Comparison of ENCODE assay signal across 28 cellular contexts in the genomic region with DNA sequence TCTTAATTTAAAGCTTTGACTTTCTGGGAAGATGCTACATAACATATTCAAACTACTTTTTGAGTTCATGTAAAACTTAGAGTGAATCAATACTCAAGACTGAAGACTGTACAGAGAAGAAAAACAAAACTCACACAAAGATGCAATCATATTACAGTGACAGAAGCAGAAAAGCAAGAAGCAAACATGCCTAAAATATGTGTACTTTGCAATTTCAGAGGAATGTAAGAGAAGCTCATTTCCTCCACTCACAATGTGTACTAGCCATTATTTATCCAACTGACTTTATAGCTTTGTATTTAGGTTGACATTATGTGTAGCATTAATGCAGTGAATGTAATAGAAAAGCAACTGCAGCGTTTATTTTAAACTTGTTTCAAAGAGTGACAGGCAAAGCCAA.
DNase-seq lines count a peak whose midpoint lies in the region; ATAC-seq, FAIRE-seq and TF ChIP-seq lines count a peak whose summit lies in the region.
"Had no signal": no experiment of that assay in that cellular context is flagged by ENCODE, and none has a peak within 500 bp of the region (broad histone marks: within the 10 kb centered on the region; RNA-seq: fewer than 3 reads in every experiment).

No MANE protein-coding gene starts in this region.

- H3K4me3 Mint-ChIP-seq in mesothelial cell of epicardium: no peak overlapping the region
- H3K4me3 Mint-ChIP-seq in natural killer cell treated with Interleukin-12 subunit alpha and Interleukin-12 subunit beta and Interleukin-15 and Interleukin-18, amount 100 ng/mL, for 72 hours: no peak overlapping the region
- H3K4me3 Mint-ChIP-seq: endodermal cell, H9 had no signal

- peak overlapping the region; percentile 69 for H3K27ac Mint-ChIP-seq in mesothelial cell of epicardium
- no peak overlapping the region for H3K27ac Mint-ChIP-seq in natural killer cell treated with Interleukin-12 subunit alpha and Interleukin-12 subunit beta and Interleukin-15 and Interleukin-18, amount 100 ng/mL, for 72 hours
- H3K27ac Mint-ChIP-seq: activated naive CD4-positive, alpha-beta T cell treated with anti-CD3 and anti-CD28 coated beads, Interleukin-2, amount 50 U/mL, for 72 hours; endodermal cell; H9 had no signal

- CTCF ChIA-PET in HepG2 (lab: Yijun Ruan, JAX; ENCODE audit: low intra/inter-chr PET ratio, low total read pairs): no interaction called here

- H3K36me3 ChIP-seq in adrenal gland (replicated peaks in 1 of 2): peaks cover 0 to 6% of the 10 kb centered on the region in 2 donors
- peaks cover 0 to 19% of the 10 kb centered on the region in 2 experiments; a peak in 3 of 5 replicates for H3K36me3 ChIP-seq in HepG2 (replicated peaks in 1 of 2; ENCODE audit: control insufficient read depth in 1 of 2, insufficient read depth in 2 of 2, low read length in 2 of 2)

- H3K9me3 ChIP-seq in adrenal gland (replicated peaks in 1 of 3) (peaks cover 0 to 7% (median 0%) of the 10 kb centered on the region in 3 donors), HepG2 (ENCODE audit: low read length) (no peaks in the 10 kb centered on the region)
- H3K9me3 ChIP-seq: left ventricle myocardium inferior, transverse colon had no signal

- no peak for TF ChIP-seq EP300 in HepG2 (IDR thresholded peaks at IDR 0.05; ENCODE audit: low read depth in 2 of 2, low read length in 2 of 2)
- no peak for TF ChIP-seq EP300 in HepG2 (CRISPR knock-in tag; IDR thresholded peaks at IDR 0.05; ENCODE audit: borderline replicate concordance)

- BruUV-seq in HepG2 (replicated peaks; lab: Mats Ljungman, UMichigan): no TSS peak

- H2AFZ ChIP-seq in HepG2 (ENCODE audit: low read length): no peak overlapping the region

- in situ Hi-C loops in HepG2 (cut with HindIII; ENCODE audit: extremely low pct_ligation_motif_present, low pct_unique_long_range_greater_than_20kb): loop anchor here (25.0 kb wide), 1 partner anchor 408 kb away; no protein-coding TSS in a partner anchor

- no peaks in the 10 kb centered on the region for H3K9me3 Mint-ChIP-seq in mesothelial cell of epicardium
- no peaks in the 10 kb centered on the region for H3K9me3 Mint-ChIP-seq in natural killer cell treated with Interleukin-12 subunit alpha and Interleukin-12 subunit beta and Interleukin-15 and Interleukin-18, amount 100 ng/mL, for 72 hours
- H3K9me3 Mint-ChIP-seq: activated naive CD4-positive, alpha-beta T cell treated with anti-CD3 and anti-CD28 coated beads, Interleukin-2, amount 50 U/mL, for 72 hours; endodermal cell; H9 had no signal

- TF ChIP-seq RAD21 in HepG2 (CRISPR knock-in tag; IDR thresholded peaks at IDR 0.05): no peak

- H4K20me1 ChIP-seq in HepG2 (ENCODE audit: insufficient read depth, low read length): no peaks in the 10 kb centered on the region

- intact Hi-C loops in adrenal gland (cut with DNase I): no loop called here
- intact Hi-C loops in HepG2 (cut with micrococcal nuclease; ENCODE audit: unreplicated experiment): no loop called here

- no peak overlapping the region for H3K9ac ChIP-seq in HepG2 (ENCODE audit: insufficient read depth, low read depth, low read length)

- WGBS in adrenal gland, 4 donors: 76 to 85% (median 83%) methylated on average over 1 of the region's 1 CpG
- WGBS in HepG2 (ENCODE audit: low lambda C conversion rate): 86% methylated on average over 1 of the region's 1 CpG

- DNase-seq in GM12892 (ENCODE audit: insufficient read length) (no peak), NCI-H1436 treated with DMSO at 0.1 percent for 48 hours (lab: John Stamatoyannopoulos, UW) (peak; percentile 40), mesothelial cell of epicardium (ENCODE audit: low spot score in 2 of 2, unreplicated experiment in 2 of 2) (no peak), adrenal gland (no peak), HepG2 (ENCODE audit: low spot score) (no peak)
- no peak for DNase-seq in natural killer cell treated with Interleukin-12 subunit alpha and Interleukin-12 subunit beta and Interleukin-15 and Interleukin-18, amount 100 ng/mL, for 72 hours (ENCODE audit: low spot score)
- DNase-seq: activated CD4-positive, alpha-beta T cell treated with anti-CD3 and anti-CD28 coated beads for 4 hours; activated effector memory CD4-positive, alpha-beta T cell treated with Interleukin-2 at 50 U/mL for 16 hours; activated T-cell treated with anti-CD3 and anti-CD28 coated beads, Interleukin-2, amount 50 U/mL, for 1 hour; anterior cingulate cortex; cortex of kidney; endodermal cell; H9; left ventricle myocardium inferior; NCI-H2171 treated with DMSO at 0.1 percent for 48 hours; NCI-H524; nucleus accumbens; SHP77; stimulated activated CD4-positive, alpha-beta T cell treated with anti-CD3 and anti-CD28 coated beads, Interleukin-4, amount 100 ng/mL, for 24 hours; transverse colon; WERI-Rb-1 had no signal

- H3K4me3 ChIP-seq in adrenal gland: no peak overlapping the region
- no peak overlapping the region for H3K4me3 ChIP-seq in HepG2 (replicated peaks in 1 of 3; ENCODE audit: insufficient read depth in 1 of 3, low read depth in 2 of 3, low read length in 3 of 3)
- H3K4me3 ChIP-seq: left ventricle myocardium inferior, transverse colon had no signal

- H3K4me1 ChIP-seq in adrenal gland (replicated peaks in 1 of 2) (peaks cover 19 to 32% of the 10 kb centered on the region in 2 donors), HepG2 (ENCODE audit: insufficient read depth, low read length) (peaks cover 20% of the 10 kb centered on the region)

- ATAC-seq in HG02571 (IDR thresholded peaks at IDR 0.05; ENCODE audit: unreplicated experiment) (no peak), HepG2 (no peak)
- ATAC-seq in natural killer cell treated with Interleukin-12 subunit alpha and Interleukin-12 subunit beta and Interleukin-15 and Interleukin-18, amount 100 ng/mL, for 72 hours: no peak
- ATAC-seq: activated naive CD4-positive, alpha-beta T cell treated with anti-CD3 and anti-CD28 coated beads, Interleukin-2, amount 50 U/mL, for 72 hours; Panc1 had no signal

- TF ChIP-seq CTCF in VCaP (conservative IDR thresholded peaks at IDR 0.05) (no peak), mesothelial cell of epicardium (IDR thresholded peaks at IDR 0.05; ENCODE audit: unreplicated experiment) (no peak), adrenal gland (IDR thresholded peaks at IDR 0.05) (no peak), HepG2 (CRISPR knock-in tag; IDR thresholded peaks at IDR 0.05) (no peak)

- peaks cover 12% of the 10 kb centered on the region for H3K36me3 Mint-ChIP-seq in mesothelial cell of epicardium
- peaks cover 6% of the 10 kb centered on the region for H3K36me3 Mint-ChIP-seq in natural killer cell treated with Interleukin-12 subunit alpha and Interleukin-12 subunit beta and Interleukin-15 and Interleukin-18, amount 100 ng/mL, for 72 hours
- H3K36me3 Mint-ChIP-seq: activated naive CD4-positive, alpha-beta T cell treated with anti-CD3 and anti-CD28 coated beads, Interleukin-2, amount 50 U/mL, for 72 hours had no signal

- no peak for TF ChIP-seq POLR2A in GM12892 (IDR thresholded peaks at IDR 0.05; ENCODE audit: low read depth, low read length)
- TF ChIP-seq POLR2A in adrenal gland (IDR thresholded peaks at IDR 0.05): no peak
- TF ChIP-seq POLR2A in HepG2 (IDR thresholded peaks at IDR 0.05; ENCODE audit: insufficient read depth in 1 of 2, low read depth in 2 of 2, low read length in 2 of 2): no peak

- POLR2A ChIA-PET in HepG2 (lab: Yijun Ruan, JAX): no interaction called here

- H3K27ac ChIP-seq in VCaP (peak overlapping the region; percentile 46), adrenal gland (no peak overlapping the region), HepG2 (ENCODE audit: extremely low read length, insufficient read depth, low read length) (no peak overlapping the region)
- H3K27ac ChIP-seq: left ventricle myocardium inferior, transverse colon, WERI-Rb-1 had no signal

- H3K4me1 Mint-ChIP-seq in mesothelial cell of epicardium: peaks cover 18% of the 10 kb centered on the region
- peaks cover 5 to 6% of the 10 kb centered on the region in 2 donors for H3K4me1 Mint-ChIP-seq in natural killer cell treated with Interleukin-12 subunit alpha and Interleukin-12 subunit beta and Interleukin-15 and Interleukin-18, amount 100 ng/mL, for 72 hours (ENCODE audit: low read depth in 2 of 2)
- H3K4me1 Mint-ChIP-seq: endodermal cell had no signal

- no peak overlapping the region for H3K4me2 ChIP-seq in HepG2 (ENCODE audit: low read depth, low read length)

- no peaks in the 10 kb centered on the region for H3K27me3 Mint-ChIP-seq in mesothelial cell of epicardium (ENCODE audit: low read depth)
- no peaks in the 10 kb centered on the region for H3K27me3 Mint-ChIP-seq in natural killer cell treated with Interleukin-12 subunit alpha and Interleukin-12 subunit beta and Interleukin-15 and Interleukin-18, amount 100 ng/mL, for 72 hours

- H3K79me2 ChIP-seq in HepG2 (ENCODE audit: insufficient read depth, low read length): no peaks in the 10 kb centered on the region

- FAIRE-seq in GM12892 (lab: Jason Lieb, UNC): peak; percentile 9
- FAIRE-seq in HepG2 (lab: Jason Lieb, UNC): no peak
- FAIRE-seq: bronchial epithelial cell, GM12891, keratinocyte had no signal

- H3K27me3 ChIP-seq in adrenal gland (no peaks in the 10 kb centered on the region), HepG2 (ENCODE audit: control insufficient read depth in 1 of 2, insufficient read depth in 2 of 2, low read length in 2 of 2) (no peaks in the 10 kb centered on the region)
- H3K27me3 ChIP-seq: transverse colon had no signal

TF ChIP-seq in HepG2, 621 proteins besides CTCF, POLR2A, EP300 and RAD21 (continues in another document):
- TF ChIP-seq GTF3A (CRISPR knock-in tag; conservative IDR thresholded peaks at IDR 0.05): no peak
- TF ChIP-seq DPF2 (CRISPR knock-in tag; IDR thresholded peaks at IDR 0.05; ENCODE audit: borderline replicate concordance, low read depth): no peak
- no peak for TF ChIP-seq ZNF232 (CRISPR knock-in tag; IDR thresholded peaks at IDR 0.05; ENCODE audit: borderline replicate concordance)
- no peak for TF ChIP-seq ZNF724P (CRISPR knock-in tag; IDR thresholded peaks at IDR 0.05; ENCODE audit: borderline replicate concordance)
- no peak for TF ChIP-seq RORA (CRISPR knock-in tag; IDR thresholded peaks at IDR 0.05)
